In the genomic region with DNA sequence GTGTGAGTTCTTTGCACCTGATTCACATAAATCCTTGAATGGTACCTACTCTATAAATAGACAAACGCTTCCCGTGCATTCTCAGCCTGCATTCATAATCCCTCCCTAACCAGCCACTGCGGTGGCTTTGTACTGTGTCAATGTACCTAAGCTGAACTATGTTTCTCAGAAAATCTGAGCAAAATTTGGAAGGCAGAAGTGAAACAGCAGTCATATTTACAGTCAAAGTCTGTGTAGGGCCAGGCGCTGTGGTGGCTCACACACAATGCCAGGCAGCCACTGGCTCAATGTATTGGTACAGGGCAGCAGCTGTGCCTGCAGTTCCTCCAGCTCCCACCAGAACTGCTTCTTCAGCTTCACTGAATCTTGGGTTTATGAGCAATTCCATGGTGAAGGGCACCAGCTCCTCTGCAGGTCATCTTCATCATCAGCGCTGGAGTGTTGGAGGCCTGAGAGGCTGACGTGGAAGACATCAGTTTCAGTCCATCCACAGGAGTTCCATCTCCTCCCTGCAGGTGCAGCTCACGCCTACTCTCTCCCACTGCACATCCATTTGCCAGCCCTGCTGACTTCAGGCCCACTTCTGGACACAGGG, we compare ENCODE assay signal across 1 cellular context.
TF ChIP-seq lines count a peak whose summit lies in the region.

No MANE protein-coding gene starts in this region.

TF ChIP-seq in HepG2, 621 proteins besides CTCF, POLR2A, EP300 and RAD21 (continued from another document):
- TF ChIP-seq, protein P1, sequence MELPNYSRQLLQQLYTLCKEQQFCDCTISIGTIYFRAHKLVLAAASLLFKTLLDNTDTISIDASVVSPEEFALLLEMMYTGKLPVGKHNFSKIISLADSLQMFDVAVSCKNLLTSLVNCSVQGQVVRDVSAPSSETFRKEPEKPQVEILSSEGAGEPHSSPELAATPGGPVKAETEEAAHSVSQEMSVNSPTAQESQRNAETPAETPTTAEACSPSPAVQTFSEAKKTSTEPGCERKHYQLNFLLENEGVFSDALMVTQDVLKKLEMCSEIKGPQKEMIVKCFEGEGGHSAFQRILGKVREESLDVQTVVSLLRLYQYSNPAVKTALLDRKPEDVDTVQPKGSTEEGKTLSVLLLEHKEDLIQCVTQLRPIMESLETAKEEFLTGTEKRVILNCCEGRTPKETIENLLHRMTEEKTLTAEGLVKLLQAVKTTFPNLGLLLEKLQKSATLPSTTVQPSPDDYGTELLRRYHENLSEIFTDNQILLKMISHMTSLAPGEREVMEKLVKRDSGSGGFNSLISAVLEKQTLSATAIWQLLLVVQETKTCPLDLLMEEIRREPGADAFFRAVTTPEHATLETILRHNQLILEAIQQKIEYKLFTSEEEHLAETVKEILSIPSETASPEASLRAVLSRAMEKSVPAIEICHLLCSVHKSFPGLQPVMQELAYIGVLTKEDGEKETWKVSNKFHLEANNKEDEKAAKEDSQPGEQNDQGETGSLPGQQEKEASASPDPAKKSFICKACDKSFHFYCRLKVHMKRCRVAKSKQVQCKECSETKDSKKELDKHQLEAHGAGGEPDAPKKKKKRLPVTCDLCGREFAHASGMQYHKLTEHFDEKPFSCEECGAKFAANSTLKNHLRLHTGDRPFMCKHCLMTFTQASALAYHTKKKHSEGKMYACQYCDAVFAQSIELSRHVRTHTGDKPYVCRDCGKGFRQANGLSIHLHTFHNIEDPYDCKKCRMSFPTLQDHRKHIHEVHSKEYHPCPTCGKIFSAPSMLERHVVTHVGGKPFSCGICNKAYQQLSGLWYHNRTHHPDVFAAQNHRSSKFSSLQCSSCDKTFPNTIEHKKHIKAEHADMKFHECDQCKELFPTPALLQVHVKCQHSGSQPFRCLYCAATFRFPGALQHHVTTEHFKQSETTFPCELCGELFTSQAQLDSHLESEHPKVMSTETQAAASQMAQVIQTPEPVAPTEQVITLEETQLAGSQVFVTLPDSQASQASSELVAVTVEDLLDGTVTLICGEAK (IDR thresholded peaks at IDR 0.05), result no peak
- TF ChIP-seq, protein P1 (CRISPR knock-in tag; IDR thresholded peaks at IDR 0.05), result no peak
